ENCODE assay signal across 9 cellular contexts in genomic region chr18:54261894-54262293, GRCh38. TPM values are rescaled to one million over a fixed set of nuclear protein-coding genes. Genes with fewer than 3 reads are reported as not detected.
DNase-seq lines count a peak whose midpoint lies in the region; ATAC-seq and TF ChIP-seq lines count a peak whose summit lies in the region.
"Had no signal": no experiment of that assay in that cellular context is flagged by ENCODE, and none has a peak within 500 bp of the region (broad histone marks: within the 10 kb centered on the region; RNA-seq: fewer than 3 reads in every experiment).

No MANE protein-coding gene starts in this region.

- intact Hi-C loops in sciatic nerve (cut with DNase I), result loop anchor here (5.0 kb wide), 1 partner anchor 720 kb away; no protein-coding TSS in a partner anchor
- intact Hi-C loops in head of caudate nucleus (cut with DNase I), result no loop called here

- no peak overlapping the region for H3K4me3 ChIP-seq in OCI-LY1 (ENCODE audit: low read depth, low read length, poor library complexity, severe bottlenecking)

- no peak overlapping the region for H3K27ac Mint-ChIP-seq in progenitor cell of endocrine pancreas

- no peak for TF ChIP-seq CTCF in OCI-LY1 (IDR thresholded peaks at IDR 0.05; ENCODE audit: low read length)
- no peak for TF ChIP-seq CTCF in progenitor cell of endocrine pancreas (IDR thresholded peaks at IDR 0.05; ENCODE audit: unreplicated experiment)

- ATAC-seq in GM18858 (IDR thresholded peaks at IDR 0.05; ENCODE audit: unreplicated experiment) (peak; percentile 73), HG02623 (IDR thresholded peaks at IDR 0.05; ENCODE audit: unreplicated experiment) (peak; percentile 64), sciatic nerve (peak; percentile 59)

- peaks cover 21% of the 10 kb centered on the region for H3K4me1 ChIP-seq in OCI-LY1 (ENCODE audit: insufficient read depth, low read length, severe bottlenecking)

- no peak overlapping the region for H3K9ac ChIP-seq in OCI-LY1 (ENCODE audit: low read length)

- peaks cover 7% of the 10 kb centered on the region; the same call in 1 of the 2 replicates for H3F3A ChIP-seq in OCI-LY1 (ENCODE audit: insufficient read depth, low read length)

- DNase-seq in sciatic nerve (ENCODE audit: low spot score) (no peak), NCI-H2227 treated with DMSO at 0.1 percent for 48 hours (lab: John Stamatoyannopoulos, UW) (no peak), progenitor cell of endocrine pancreas (ENCODE audit: low spot score, unreplicated experiment) (no peak), head of caudate nucleus (no peak), NCI-H82 (lab: John Stamatoyannopoulos, UW) (no peak)
- DNase-seq: naive thymus-derived CD8-positive, alpha-beta T cell had no signal

- H2AFZ ChIP-seq in OCI-LY1 (ENCODE audit: low read length), result peak overlapping the region; percentile 82; the same call in 1 of the 2 replicates

- no peak overlapping the region for H3K4me2 ChIP-seq in OCI-LY1 (ENCODE audit: low read length)

- no peaks in the 10 kb centered on the region for H3K36me3 ChIP-seq in OCI-LY1 (ENCODE audit: insufficient read depth, low read length)

- H3K9me2 ChIP-seq in OCI-LY1 (ENCODE audit: low read depth, low read length), result no peaks in the 10 kb centered on the region

- no peaks in the 10 kb centered on the region for H3K36me3 Mint-ChIP-seq in progenitor cell of endocrine pancreas (ENCODE audit: insufficient read depth)
- H3K36me3 Mint-ChIP-seq: naive thymus-derived CD8-positive, alpha-beta T cell had no signal

- H3K79me2 ChIP-seq in OCI-LY1 (ENCODE audit: insufficient read depth, low read length), result no peaks in the 10 kb centered on the region

- no peaks in the 10 kb centered on the region for H4K20me1 ChIP-seq in OCI-LY1 (ENCODE audit: insufficient read depth, low read length)

- H3K9me3 ChIP-seq in OCI-LY1 (ENCODE audit: low read length), result no peaks in the 10 kb centered on the region

- no peak overlapping the region for H3K27ac ChIP-seq in OCI-LY1 (ENCODE audit: low read depth, low read length, poor library complexity, severe bottlenecking)

- H3K4me1 Mint-ChIP-seq in progenitor cell of endocrine pancreas (ENCODE audit: low read depth), result peaks cover 4% of the 10 kb centered on the region

- H3K27me3 ChIP-seq in OCI-LY1 (ENCODE audit: insufficient read depth, low read length), result no peaks in the 10 kb centered on the region

- no peak overlapping the region for H3K4me3 Mint-ChIP-seq in progenitor cell of endocrine pancreas (ENCODE audit: low read depth)

- H3K27me3 Mint-ChIP-seq in progenitor cell of endocrine pancreas, result no peaks in the 10 kb centered on the region

- no peaks in the 10 kb centered on the region for H3K9me3 Mint-ChIP-seq in progenitor cell of endocrine pancreas (ENCODE audit: low read depth)
- H3K9me3 Mint-ChIP-seq: naive thymus-derived CD8-positive, alpha-beta T cell had no signal

RNA-seq across cellular contexts. Expression of gene POLI, which starts 7.4 kb away (rescaled TPM):
- total RNA-seq in sciatic nerve (58.3 TPM), progenitor cell of endocrine pancreas (59.6 and 65.3 TPM in 2 replicates)

RNA-seq across cellular contexts. Expression of gene MBD2, which starts 37.4 kb away (rescaled TPM):
- total RNA-seq in sciatic nerve, result 86.8 TPM
- 38.6 and 40.4 TPM in 2 replicates for total RNA-seq in progenitor cell of endocrine pancreas
